ENCODE assay signal across 1 cellular context in genomic region chr1:44294588-44295007, GRCh38.
TF ChIP-seq lines count a peak whose summit lies in the region.

No MANE protein-coding gene starts in this region.

TF ChIP-seq in HCT116, 20 proteins besides CTCF, POLR2A, EP300 and RAD21 (continued from another document):
- TF ChIP-seq, protein P1, sequence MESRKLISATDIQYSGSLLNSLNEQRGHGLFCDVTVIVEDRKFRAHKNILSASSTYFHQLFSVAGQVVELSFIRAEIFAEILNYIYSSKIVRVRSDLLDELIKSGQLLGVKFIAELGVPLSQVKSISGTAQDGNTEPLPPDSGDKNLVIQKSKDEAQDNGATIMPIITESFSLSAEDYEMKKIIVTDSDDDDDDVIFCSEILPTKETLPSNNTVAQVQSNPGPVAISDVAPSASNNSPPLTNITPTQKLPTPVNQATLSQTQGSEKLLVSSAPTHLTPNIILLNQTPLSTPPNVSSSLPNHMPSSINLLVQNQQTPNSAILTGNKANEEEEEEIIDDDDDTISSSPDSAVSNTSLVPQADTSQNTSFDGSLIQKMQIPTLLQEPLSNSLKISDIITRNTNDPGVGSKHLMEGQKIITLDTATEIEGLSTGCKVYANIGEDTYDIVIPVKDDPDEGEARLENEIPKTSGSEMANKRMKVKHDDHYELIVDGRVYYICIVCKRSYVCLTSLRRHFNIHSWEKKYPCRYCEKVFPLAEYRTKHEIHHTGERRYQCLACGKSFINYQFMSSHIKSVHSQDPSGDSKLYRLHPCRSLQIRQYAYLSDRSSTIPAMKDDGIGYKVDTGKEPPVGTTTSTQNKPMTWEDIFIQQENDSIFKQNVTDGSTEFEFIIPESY (IDR thresholded peaks at IDR 0.05; ENCODE audit: extremely low read depth, insufficient replicate concordance, low read length), result no peak
- TF ChIP-seq, protein P2, sequence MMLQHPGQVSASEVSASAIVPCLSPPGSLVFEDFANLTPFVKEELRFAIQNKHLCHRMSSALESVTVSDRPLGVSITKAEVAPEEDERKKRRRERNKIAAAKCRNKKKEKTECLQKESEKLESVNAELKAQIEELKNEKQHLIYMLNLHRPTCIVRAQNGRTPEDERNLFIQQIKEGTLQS (IDR thresholded peaks at IDR 0.05), result no peak
- TF ChIP-seq SIN3A (IDR thresholded peaks at IDR 0.05; ENCODE audit: low read depth) (no peak), EZH2 (IDR thresholded peaks at IDR 0.05) (no peak), EGR1 (IDR thresholded peaks at IDR 0.05; ENCODE audit: low read depth) (no peak)
